32 cellular contexts compared by ENCODE assay signal in the genomic region with DNA sequence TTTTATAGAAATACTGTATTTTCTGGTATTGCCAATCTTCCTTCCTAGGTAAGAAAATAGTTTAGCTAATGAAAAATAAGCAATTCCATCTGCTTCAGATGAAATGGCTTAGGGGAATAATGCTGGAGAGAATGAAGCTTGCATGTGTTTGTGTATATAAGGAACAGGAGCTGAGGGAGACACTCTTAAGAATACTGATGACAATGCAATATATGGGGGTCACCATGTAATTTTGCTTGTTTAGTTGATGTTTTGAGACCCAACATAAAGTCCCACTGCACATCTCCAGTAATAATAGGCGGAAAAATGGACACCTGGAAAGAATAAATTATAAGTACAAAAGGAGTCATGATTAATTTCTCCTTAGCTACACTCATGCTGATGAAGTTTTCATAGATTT.
"Had no signal": no experiment of that assay in that cellular context is flagged by ENCODE, and none has a peak within 500 bp of the region (broad histone marks: within the 10 kb centered on the region; RNA-seq: fewer than 3 reads in every experiment).

No MANE protein-coding gene starts in this region.

- H3K36me3 ChIP-seq: brain microvascular endothelial cell, esophagus squamous epithelium, gastroesophageal sphincter, heart right ventricle had no signal

- DNase-seq: activated CD4-positive, alpha-beta memory T cell treated with anti-CD3 and anti-CD28 coated beads for 36 hours; activated CD4-positive, alpha-beta T cell treated with anti-CD3 and anti-CD28 coated beads for 36 hours; activated CD4-positive, alpha-beta T cell treated with anti-CD3 and anti-CD28 coated beads, Interleukin-2, amount 10 ng/mL, durations not matched to agents 24 days and 14 days; activated CD4-positive, CD25-positive, alpha-beta regulatory T cell; activated CD4-positive, CD25-positive, alpha-beta regulatory T cell treated with anti-CD3 and anti-CD28 coated beads, Interleukin-2, amount 50 U/mL, for 72 hours; activated CD8-positive, alpha-beta memory T cell treated with anti-CD3 and anti-CD28 coated beads, Interleukin-2, amount 10 ng/mL, durations not matched to agents 7 days and 5 days; activated CD8-positive, alpha-beta memory T cell treated with anti-CD3 and anti-CD28 coated beads, Interleukin-2, amount 50 U/mL, for 4 hours; activated CD8-positive, alpha-beta T cell treated with anti-CD3 and anti-CD28 coated beads, Interleukin-2, amount 10 ng/mL, durations not matched to agents 7 days and 5 days; activated effector memory CD4-positive, alpha-beta T cell treated with anti-CD3 and anti-CD28 coated beads, Interleukin-2, amount 50 U/mL, for 16 hours; activated naive CD4-positive, alpha-beta T cell treated with anti-CD3 and anti-CD28 coated beads for 36 hours; activated naive CD8-positive, alpha-beta T cell treated with anti-CD3 and anti-CD28 coated beads for 36 hours; activated naive CD8-positive, alpha-beta T cell treated with anti-CD3 and anti-CD28 coated beads, Interleukin-2, amount 50 U/mL, for 24 hours; activated T-cell treated with anti-CD3 and anti-CD28 coated beads, Interleukin-2, amount 50 U/mL, for 1 hour; activated T-cell treated with anti-CD3 and anti-CD28 coated beads, Interleukin-2, amount 50 U/mL, for 48 hours; brain microvascular endothelial cell; cortex of kidney; dermis blood vessel endothelial cell; effector CD4-positive, alpha-beta T cell; effector memory CD8-positive, alpha-beta T cell; esophagus squamous epithelium; foreskin melanocyte; heart right ventricle; T-helper 1 cell; T-helper 17 cell; T1000 had no signal

- H3K4me1 ChIP-seq: esophagus squamous epithelium, gastroesophageal sphincter, heart right ventricle had no signal

- H3K27ac ChIP-seq: brain microvascular endothelial cell, epithelial cell of prostate, esophagus squamous epithelium, gastroesophageal sphincter, heart right ventricle had no signal

- ATAC-seq: activated CD4-positive, alpha-beta T cell treated with anti-CD3 and anti-CD28 coated beads for 36 hours; activated CD8-positive, alpha-beta memory T cell treated with anti-CD3 and anti-CD28 coated beads, Interleukin-2, amount 10 ng/mL, durations not matched to agents 7 days and 5 days; activated CD8-positive, alpha-beta T cell treated with anti-CD3 and anti-CD28 coated beads, Interleukin-2, amount 10 ng/mL, durations not matched to agents 7 days and 5 days; activated naive CD8-positive, alpha-beta T cell treated with anti-CD3 and anti-CD28 coated beads, Interleukin-2, amount 50 U/mL, for 24 hours; effector memory CD8-positive, alpha-beta T cell; gastroesophageal sphincter; heart right ventricle; T-helper 17 cell had no signal

- H3K4me3 ChIP-seq: esophagus squamous epithelium, gastroesophageal sphincter, heart right ventricle had no signal

- H3K9me3 ChIP-seq: gastroesophageal sphincter had no signal

- FAIRE-seq: astrocyte, bronchial epithelial cell, colon, endometrium, endothelial cell of umbilical vein had no signal

- H3K27me3 ChIP-seq: brain microvascular endothelial cell, esophagus squamous epithelium, gastroesophageal sphincter, heart right ventricle had no signal
